Comparison of ENCODE assay signal across 8 cellular contexts in genomic region chr4:2936773-2937145, GRCh38. TPM values are rescaled to one million over a fixed set of nuclear protein-coding genes. Genes with fewer than 3 reads are reported as not detected.
DNase-seq lines count a peak whose midpoint lies in the region; ATAC-seq, FAIRE-seq and TF ChIP-seq lines count a peak whose summit lies in the region.

No MANE protein-coding gene starts in this region.

- TF ChIP-seq CTCF in kidney (IDR thresholded peaks at IDR 0.05; ENCODE audit: borderline replicate concordance, extremely low read depth, insufficient read depth) = no peak
- no peak for TF ChIP-seq CTCF in testis (IDR thresholded peaks at IDR 0.05)

- no peak for FAIRE-seq in kidney (lab: Jason Lieb, UNC)

- no peak overlapping the region for H3K4me3 ChIP-seq in kidney (ENCODE audit: low read length in 2 of 2)
- no peak overlapping the region for H3K4me3 ChIP-seq in testis

- H3K27ac ChIP-seq in kidney (ENCODE audit: low read depth in 2 of 2, low read length in 2 of 2) = no peak overlapping the region
- no peak overlapping the region for H3K27ac ChIP-seq in testis

- no peak for TF ChIP-seq POLR2A in testis (IDR thresholded peaks at IDR 0.05)

- DNase-seq in NCI-H2196 (lab: John Stamatoyannopoulos, UW; ENCODE audit: unreplicated experiment) (peak; percentile 41), NCI-H2196 treated with DMSO at 0.1 percent for 48 hours (lab: John Stamatoyannopoulos, UW; ENCODE audit: unreplicated experiment) (no peak), kidney (peak; percentile 82), testis (peak; percentile 15)
- DNase-seq in activated CD8-positive, alpha-beta memory T cell treated with anti-CD3 and anti-CD28 coated beads, Interleukin-2, amount 50 U/mL, for 4 hours = peak; percentile 42

- H3K4me1 ChIP-seq in kidney (ENCODE audit: control insufficient read depth in 1 of 2, insufficient read depth in 1 of 2, low read depth in 1 of 2, low read length in 2 of 2) = peaks cover 3 to 24% of the 10 kb centered on the region in 2 donors
- peaks cover 13% of the 10 kb centered on the region for H3K4me1 ChIP-seq in testis

- H3K9me3 ChIP-seq in kidney (ENCODE audit: control insufficient read depth in 1 of 2, low read length in 2 of 2) (no peaks in the 10 kb centered on the region), testis (no peaks in the 10 kb centered on the region)

- WGBS in testis, 2 donors = 64 to 65% methylated on average over 6 of the region's 6 CpGs

- intact Hi-C loops in kidney (cut with DNase I) (no loop called here), testis (cut with DNase I; ENCODE audit: low total_unique reads) (loop anchor here (10.0 kb wide), 1 partner anchor 172 kb away; no protein-coding TSS in a partner anchor)

- H3K27me3 ChIP-seq in testis = no peaks in the 10 kb centered on the region

- H3K36me3 ChIP-seq in kidney (ENCODE audit: control insufficient read depth in 1 of 2, insufficient read depth in 2 of 2, low read length in 2 of 2) (peaks cover 15 to 31% of the 10 kb centered on the region in 2 donors), testis (ENCODE audit: low read depth, missing control alignments) (no peaks in the 10 kb centered on the region)

- peak overlapping the region in 1 of 2 donors; percentile 9 for H3K9ac ChIP-seq in kidney (ENCODE audit: low read length in 2 of 2)

- ATAC-seq in HG03521 (IDR thresholded peaks at IDR 0.05; ENCODE audit: unreplicated experiment) (peak; percentile 27), HG02623 (IDR thresholded peaks at IDR 0.05; ENCODE audit: unreplicated experiment) (no peak), GM21576 (IDR thresholded peaks at IDR 0.05; ENCODE audit: unreplicated experiment) (no peak)

RNA-seq across cellular contexts. Expression of gene NOP14, which starts 26.4 kb away (rescaled TPM):
- total RNA-seq in kidney (22.0 TPM), testis (10 to 100 TPM; 17.4 to 25.4 TPM)
- polyA plus RNA-seq in kidney (ENCODE audit: insufficient read depth, low read depth, low replicate concordance) (15.1 TPM), testis (ENCODE audit: insufficient read depth, low read depth, low replicate concordance) (15.0 TPM)

RNA-seq across cellular contexts. Expression of gene GRK4, which starts 26.6 kb away (rescaled TPM):
- 4.3 TPM for total RNA-seq in kidney
- 4.3 TPM for polyA plus RNA-seq in kidney (ENCODE audit: insufficient read depth, low read depth, low replicate concordance)
- total RNA-seq in testis = 10 to 100 TPM; 33.8 to 73.0 TPM
- 106 TPM for polyA plus RNA-seq in testis (ENCODE audit: insufficient read depth, low read depth, low replicate concordance)
